In the genomic region with DNA sequence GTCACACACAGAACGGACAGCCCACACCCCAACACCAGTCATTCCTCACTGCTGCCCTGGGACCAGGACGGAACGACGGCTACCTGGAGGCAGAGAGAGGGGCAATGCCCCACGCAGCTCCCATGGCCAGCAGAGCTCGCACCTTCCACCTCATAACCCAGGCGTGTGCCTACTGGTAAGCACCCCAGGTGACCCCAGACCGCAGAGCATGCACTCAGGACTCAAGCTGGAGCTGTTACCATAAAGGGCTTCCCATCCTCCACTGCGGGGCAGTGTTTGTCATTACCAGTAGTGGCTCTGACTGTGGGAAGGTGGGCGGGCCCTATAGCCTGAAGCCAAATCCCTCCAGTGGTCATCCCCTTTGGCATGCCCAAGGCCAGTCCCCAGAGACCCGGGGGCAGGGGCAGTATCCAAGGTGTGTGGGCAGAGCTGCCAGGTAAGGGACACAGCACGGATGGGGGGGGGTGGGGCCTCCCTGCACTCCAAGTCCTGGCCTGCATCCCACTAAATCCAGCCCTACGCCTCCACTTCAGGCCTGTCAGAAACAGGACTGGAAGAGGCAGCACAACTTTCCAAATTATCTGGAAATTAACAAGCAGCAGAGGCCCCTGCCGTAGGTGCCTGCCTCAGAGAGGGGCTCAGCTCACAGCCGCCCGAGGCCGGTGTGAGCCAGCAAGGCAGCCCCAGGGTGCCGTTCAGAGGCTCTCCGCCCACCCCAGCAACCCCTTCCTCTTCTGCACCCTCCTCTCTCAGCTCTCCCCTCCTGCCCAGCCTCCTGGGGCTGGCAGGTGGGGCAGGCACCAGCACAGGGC, we compare ENCODE assay signal across 10 cellular contexts. TPM values are rescaled to one million over a fixed set of nuclear protein-coding genes. Genes with fewer than 3 reads are reported as not detected.
A peak's percentile ranks its signal among the peaks of the same experiment; 100 is the strongest.
DNase-seq lines count a peak whose midpoint lies in the region; ATAC-seq and TF ChIP-seq lines count a peak whose summit lies in the region.
"Had no signal": no experiment of that assay in that cellular context is flagged by ENCODE, and none has a peak within 500 bp of the region (broad histone marks: within the 10 kb centered on the region; RNA-seq: fewer than 3 reads in every experiment).

No MANE protein-coding gene starts in this region.

- H3K36me3 Mint-ChIP-seq in activated CD4-positive, alpha-beta memory T cell treated with anti-CD3 and anti-CD28 coated beads for 36 hours, result no peaks in the 10 kb centered on the region
- no peaks in the 10 kb centered on the region for H3K36me3 Mint-ChIP-seq in activated CD4-positive, alpha-beta memory T cell treated with anti-CD3 and anti-CD28 coated beads, Interleukin-2, amount 10 ng/mL, durations not matched to agents 7 days and 5 days (ENCODE audit: low read depth)

- H3K27ac ChIP-seq in muscle layer of colon (ENCODE audit: low read depth, low read length), result peak overlapping the region; percentile 58
- H3K27ac ChIP-seq in uterus, result peak overlapping the region; percentile 82 to 97

- TF ChIP-seq POLR2A in uterus (IDR thresholded peaks at IDR 0.05), result no peak

- H3K9ac ChIP-seq in muscle layer of colon (ENCODE audit: low read length), result no peak overlapping the region

- POLR2A ChIA-PET in activated CD4-positive, alpha-beta memory T cell treated with anti-CD3 and anti-CD28 coated beads for 36 hours (lab: Charles Lee), result no interaction called here
- POLR2A ChIA-PET in activated CD4-positive, alpha-beta memory T cell treated with anti-CD3 and anti-CD28 coated beads, Interleukin-2, amount 10 ng/mL, durations not matched to agents 7 days and 5 days (lab: Charles Lee), result no interaction called here

- H3K27me3 Mint-ChIP-seq in activated CD4-positive, alpha-beta memory T cell treated with anti-CD3 and anti-CD28 coated beads for 36 hours, result peaks cover 29% of the 10 kb centered on the region
- peaks cover 31% of the 10 kb centered on the region for H3K27me3 Mint-ChIP-seq in activated CD4-positive, alpha-beta memory T cell treated with anti-CD3 and anti-CD28 coated beads, Interleukin-2, amount 10 ng/mL, durations not matched to agents 7 days and 5 days

- TF ChIP-seq CTCF in fibroblast of villous mesenchyme (IDR thresholded peaks at IDR 0.05; ENCODE audit: insufficient read depth, low read depth, low read length) (no peak), uterus (IDR thresholded peaks at IDR 0.05) (no peak)

- in situ Hi-C loops in ACHN (cut with HindIII; ENCODE audit: low pct_ligation_motif_present, low pct_unique_long_range_greater_than_20kb, low sequenced_read_pairs), result no loop called here

- CTCF ChIA-PET in activated CD4-positive, alpha-beta memory T cell treated with anti-CD3 and anti-CD28 coated beads for 36 hours (lab: Charles Lee), result interaction anchor here (1.3 kb wide), 1 partner anchor 129 kb away, joined by 3 read pairs; no protein-coding TSS in a partner anchor
- CTCF ChIA-PET in activated CD4-positive, alpha-beta memory T cell treated with anti-CD3 and anti-CD28 coated beads, Interleukin-2, amount 10 ng/mL, durations not matched to agents 7 days and 5 days (lab: Charles Lee), result interaction anchor here (1.7 kb wide), 1 partner anchor 22 kb away, joined by 5 read pairs; no protein-coding TSS in a partner anchor

- H3K4me1 Mint-ChIP-seq in activated CD4-positive, alpha-beta memory T cell treated with anti-CD3 and anti-CD28 coated beads for 36 hours (ENCODE audit: low read depth), result no peaks in the 10 kb centered on the region
- peaks cover 3% of the 10 kb centered on the region for H3K4me1 Mint-ChIP-seq in activated CD4-positive, alpha-beta memory T cell treated with anti-CD3 and anti-CD28 coated beads, Interleukin-2, amount 10 ng/mL, durations not matched to agents 7 days and 5 days

- H3K9me3 Mint-ChIP-seq in activated CD4-positive, alpha-beta memory T cell treated with anti-CD3 and anti-CD28 coated beads for 36 hours, result no peaks in the 10 kb centered on the region
- no peaks in the 10 kb centered on the region for H3K9me3 Mint-ChIP-seq in activated CD4-positive, alpha-beta memory T cell treated with anti-CD3 and anti-CD28 coated beads, Interleukin-2, amount 10 ng/mL, durations not matched to agents 7 days and 5 days

- H3K4me3 Mint-ChIP-seq in activated CD4-positive, alpha-beta memory T cell treated with anti-CD3 and anti-CD28 coated beads for 36 hours, result no peak overlapping the region
- no peak overlapping the region for H3K4me3 Mint-ChIP-seq in activated CD4-positive, alpha-beta memory T cell treated with anti-CD3 and anti-CD28 coated beads, Interleukin-2, amount 10 ng/mL, durations not matched to agents 7 days and 5 days

- peak; percentile 8 for DNase-seq in activated CD4-positive, alpha-beta memory T cell treated with anti-CD3 and anti-CD28 coated beads for 36 hours
- DNase-seq in activated CD4-positive, alpha-beta memory T cell treated with anti-CD3 and anti-CD28 coated beads, Interleukin-2, amount 10 ng/mL, durations not matched to agents 7 days and 5 days, result no peak
- DNase-seq in fibroblast of villous mesenchyme (ENCODE audit: low read depth) (no peak), uterus (peak in 1 of 2 donors; percentile 45), ACHN (no peak)
- DNase-seq in activated CD8-positive, alpha-beta memory T cell treated with anti-CD3 and anti-CD28 coated beads, Interleukin-2, amount 50 U/mL, for 4 hours, result no peak
- DNase-seq: activated CD4-positive, alpha-beta T cell treated with anti-CD3 and anti-CD28 coated beads for 48 hours had no signal

- H3K36me3 ChIP-seq in muscle layer of colon (ENCODE audit: insufficient read depth, low read length) (no peaks in the 10 kb centered on the region), uterus (no peaks in the 10 kb centered on the region)

- H3K27me3 ChIP-seq in muscle layer of colon (ENCODE audit: control insufficient read depth in 1 of 2, insufficient read depth in 2 of 2, low read length in 2 of 2), result no peaks in the 10 kb centered on the region
- no peaks in the 10 kb centered on the region for H3K27me3 ChIP-seq in uterus

- no peak overlapping the region for H3K27ac Mint-ChIP-seq in activated CD4-positive, alpha-beta memory T cell treated with anti-CD3 and anti-CD28 coated beads for 36 hours
- no peak overlapping the region for H3K27ac Mint-ChIP-seq in activated CD4-positive, alpha-beta memory T cell treated with anti-CD3 and anti-CD28 coated beads, Interleukin-2, amount 10 ng/mL, durations not matched to agents 7 days and 5 days

- H3K4me1 ChIP-seq in muscle layer of colon (ENCODE audit: insufficient read depth, low read length), result peaks cover 71% of the 10 kb centered on the region
- H3K4me1 ChIP-seq in uterus, result peaks cover 24 to 59% of the 10 kb centered on the region in 2 donors

- H3K4me3 ChIP-seq in fibroblast of villous mesenchyme (ENCODE audit: low read depth, low read length) (peak overlapping the region; percentile 12), muscle layer of colon (ENCODE audit: low read depth in 1 of 2, low read length in 2 of 2) (no peak overlapping the region), uterus (no peak overlapping the region)

- no peaks in the 10 kb centered on the region for H3K9me3 ChIP-seq in muscle layer of colon (ENCODE audit: low read length)
- H3K9me3 ChIP-seq in uterus, result no peaks in the 10 kb centered on the region

- intact Hi-C loops in activated CD4-positive, alpha-beta memory T cell treated with anti-CD3 and anti-CD28 coated beads for 36 hours (cut with micrococcal nuclease), result no loop called here
- intact Hi-C loops in uterus (cut with DNase I; ENCODE audit: low total_unique reads), result no loop called here

- no peak for ATAC-seq in GM21447 (IDR thresholded peaks at IDR 0.05; ENCODE audit: unreplicated experiment)

RNA-seq across cellular contexts. Expression of a gene that starts 4.8 kb away (rescaled TPM):
- total RNA-seq in activated CD4-positive, alpha-beta memory T cell treated with anti-CD3 and anti-CD28 coated beads for 36 hours, result 1 to 10 TPM in 1 of 2 experiments, under 1 TPM in 1; 0.78 to 1.1 TPM
- total RNA-seq in activated CD4-positive, alpha-beta memory T cell treated with anti-CD3 and anti-CD28 coated beads, Interleukin-2, amount 10 ng/mL, durations not matched to agents 7 days and 5 days, result not detected
- total RNA-seq in fibroblast of villous mesenchyme, result 87.2 and 120 TPM in 2 replicates
- total RNA-seq in uterus, result 100 to 1,000 TPM in 1 of 4 donors, 10 to 100 TPM in 3; 42.8 to 104 (median 47.2) TPM

RNA-seq across cellular contexts. Expression of a gene that starts 37.5 kb away (rescaled TPM):
- not detected for total RNA-seq in activated CD4-positive, alpha-beta memory T cell treated with anti-CD3 and anti-CD28 coated beads for 36 hours
- not detected for total RNA-seq in activated CD4-positive, alpha-beta memory T cell treated with anti-CD3 and anti-CD28 coated beads, Interleukin-2, amount 10 ng/mL, durations not matched to agents 7 days and 5 days
- total RNA-seq in fibroblast of villous mesenchyme, result not detected in 2 replicates
- not detected for total RNA-seq in uterus
- total RNA-seq: OCI-LY7 had no signal

RNA-seq across cellular contexts. Expression of a gene that starts 49.3 kb away (rescaled TPM):
- total RNA-seq in activated CD4-positive, alpha-beta memory T cell treated with anti-CD3 and anti-CD28 coated beads for 36 hours, result not detected
- total RNA-seq in activated CD4-positive, alpha-beta memory T cell treated with anti-CD3 and anti-CD28 coated beads, Interleukin-2, amount 10 ng/mL, durations not matched to agents 7 days and 5 days, result not detected
- not detected in 2 replicates for total RNA-seq in fibroblast of villous mesenchyme
- not detected for total RNA-seq in uterus
- total RNA-seq: OCI-LY7 had no signal

Comparison
In these comparisons a context has a peak if more than half of its experiments do, and no peak if none do; other contexts are left out.
1. RNA of a gene that starts 4.8 kb away (total RNA-seq): 87.2 to 120 TPM in fibroblast of villous mesenchyme and 42.8 to 104 TPM in uterus; 0.78 to 1.1 TPM in activated CD4-positive, alpha-beta memory T cell treated with anti-CD3 and anti-CD28 coated beads for 36 hours and not detected in activated CD4-positive, alpha-beta memory T cell treated with anti-CD3 and anti-CD28 coated beads, Interleukin-2, amount 10 ng/mL, durations not matched to agents 7 days and 5 days; every median in the first group is over 10 times any median in the second.